1 cellular context compared by ENCODE assay signal in the genomic region with DNA sequence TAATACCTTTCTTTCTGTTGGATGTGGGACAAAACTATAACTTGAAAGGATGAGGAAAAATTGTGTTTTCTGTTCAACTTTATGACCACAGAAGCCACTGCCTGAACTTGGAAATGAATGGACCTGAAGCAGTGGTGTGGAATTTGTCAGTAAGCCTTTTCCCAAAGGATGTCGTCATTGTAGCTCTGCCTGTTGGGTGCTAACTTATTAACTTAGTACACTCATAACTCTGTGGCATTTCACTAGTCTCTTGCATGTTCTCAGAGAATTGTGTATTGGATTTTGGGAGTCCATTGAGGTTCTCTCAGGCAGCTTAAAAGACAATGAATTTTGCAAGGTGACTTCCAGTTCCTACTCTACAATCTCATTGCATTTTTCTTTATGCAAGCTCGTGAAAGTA.
TF ChIP-seq lines count a peak whose summit lies in the region.

No MANE protein-coding gene starts in this region.

TF ChIP-seq in HEK293T, 16 proteins besides CTCF, POLR2A, EP300 and RAD21 (continued from another document):
- no peak for TF ChIP-seq BHLHE40 (IDR thresholded peaks at IDR 0.05; ENCODE audit: borderline replicate concordance)
- no peak for TF ChIP-seq NFRKB (IDR thresholded peaks at IDR 0.05)
- no peak for TF ChIP-seq ELF4 (IDR thresholded peaks at IDR 0.05)
- TF ChIP-seq TARDBP (IDR thresholded peaks at IDR 0.05) = no peak
- TF ChIP-seq ZNF384 (IDR thresholded peaks at IDR 0.05) = no peak
- no peak for TF ChIP-seq FOXM1 (IDR thresholded peaks at IDR 0.05; ENCODE audit: borderline replicate concordance)
- TF ChIP-seq FOXK2 (IDR thresholded peaks at IDR 0.05) = no peak
- no peak for TF ChIP-seq SP1 (IDR thresholded peaks at IDR 0.05)
- TF ChIP-seq CTBP1 (IDR thresholded peaks at IDR 0.05; ENCODE audit: borderline replicate concordance) = no peak
- no peak for TF ChIP-seq FOXA1 (IDR thresholded peaks at IDR 0.05)
- no peak for TF ChIP-seq L3MBTL2 (conservative IDR thresholded peaks at IDR 0.05)
- TF ChIP-seq, protein P1, sequence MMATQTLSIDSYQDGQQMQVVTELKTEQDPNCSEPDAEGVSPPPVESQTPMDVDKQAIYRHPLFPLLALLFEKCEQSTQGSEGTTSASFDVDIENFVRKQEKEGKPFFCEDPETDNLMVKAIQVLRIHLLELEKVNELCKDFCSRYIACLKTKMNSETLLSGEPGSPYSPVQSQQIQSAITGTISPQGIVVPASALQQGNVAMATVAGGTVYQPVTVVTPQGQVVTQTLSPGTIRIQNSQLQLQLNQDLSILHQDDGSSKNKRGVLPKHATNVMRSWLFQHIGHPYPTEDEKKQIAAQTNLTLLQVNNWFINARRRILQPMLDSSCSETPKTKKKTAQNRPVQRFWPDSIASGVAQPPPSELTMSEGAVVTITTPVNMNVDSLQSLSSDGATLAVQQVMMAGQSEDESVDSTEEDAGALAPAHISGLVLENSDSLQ (IDR thresholded peaks at IDR 0.05) = no peak
- no peak for TF ChIP-seq LEF1 (IDR thresholded peaks at IDR 0.05; ENCODE audit: borderline replicate concordance)
